10 cellular contexts compared by ENCODE assay signal in genomic region chr2:43402002-43402401, GRCh38.
A peak's percentile ranks its signal among the peaks of the same experiment; 100 is the strongest.
DNase-seq lines count a peak whose midpoint lies in the region; ATAC-seq and TF ChIP-seq lines count a peak whose summit lies in the region.
"Had no signal": no experiment of that assay in that cellular context is flagged by ENCODE, and none has a peak within 500 bp of the region (broad histone marks: within the 10 kb centered on the region; RNA-seq: fewer than 3 reads in every experiment).

No MANE protein-coding gene starts in this region.

- no peak overlapping the region for H3K4me3 Mint-ChIP-seq in activated naive CD8-positive, alpha-beta T cell treated with anti-CD3 and anti-CD28 coated beads, Interleukin-2, amount 50 U/mL, for 24 hours

- H3K4me1 Mint-ChIP-seq in activated naive CD8-positive, alpha-beta T cell treated with anti-CD3 and anti-CD28 coated beads, Interleukin-2, amount 50 U/mL, for 24 hours = peaks cover 16% of the 10 kb centered on the region

- no peak for TF ChIP-seq CTCF in GM13977 (IDR thresholded peaks at IDR 0.05; ENCODE audit: extremely low read depth, insufficient read depth, missing control alignments)
- no peak for TF ChIP-seq CTCF in omental fat pad (IDR thresholded peaks at IDR 0.05)

- DNase-seq in GM13977 (ENCODE audit: low spot score) = peak; percentile 51
- peak; percentile 33 for DNase-seq in activated naive CD8-positive, alpha-beta T cell treated with anti-CD3 and anti-CD28 coated beads, Interleukin-2, amount 50 U/mL, for 24 hours
- no peak for DNase-seq in NCI-H1930 (lab: John Stamatoyannopoulos, UW)
- DNase-seq in SKM-1 (lab: John Stamatoyannopoulos, UW; ENCODE audit: unreplicated experiment) = no peak
- no peak for DNase-seq in omental fat pad (ENCODE audit: low spot score)
- no peak for DNase-seq in NCI-H187 treated with DMSO at 0.1 percent for 48 hours (lab: John Stamatoyannopoulos, UW)
- DNase-seq: foreskin keratinocyte, NCI-H1105 treated with DMSO at 0.1 percent for 48 hours had no signal

- H3K9me3 Mint-ChIP-seq in activated naive CD8-positive, alpha-beta T cell treated with anti-CD3 and anti-CD28 coated beads, Interleukin-2, amount 50 U/mL, for 24 hours = no peaks in the 10 kb centered on the region

- in situ Hi-C loops in GM13977 (cut with MboI; ENCODE audit: low pct_unique_long_range_greater_than_20kb, low sequenced_read_pairs, unreplicated experiment) = no loop called here

- H3K27ac Mint-ChIP-seq in activated naive CD8-positive, alpha-beta T cell treated with anti-CD3 and anti-CD28 coated beads, Interleukin-2, amount 50 U/mL, for 24 hours = peak overlapping the region; percentile 31

- ATAC-seq in GM19395 (IDR thresholded peaks at IDR 0.05; ENCODE audit: unreplicated experiment) = peak; percentile 88
- ATAC-seq in HG03095 (IDR thresholded peaks at IDR 0.05; ENCODE audit: unreplicated experiment) = peak; percentile 85
- ATAC-seq in activated naive CD8-positive, alpha-beta T cell treated with anti-CD3 and anti-CD28 coated beads, Interleukin-2, amount 50 U/mL, for 24 hours = peak; percentile 94
- no peak for ATAC-seq in omental fat pad (ENCODE audit: low FRiP score)

- peaks cover 21% of the 10 kb centered on the region for H3K36me3 Mint-ChIP-seq in activated naive CD8-positive, alpha-beta T cell treated with anti-CD3 and anti-CD28 coated beads, Interleukin-2, amount 50 U/mL, for 24 hours (ENCODE audit: low read depth)

- H3K27me3 Mint-ChIP-seq in activated naive CD8-positive, alpha-beta T cell treated with anti-CD3 and anti-CD28 coated beads, Interleukin-2, amount 50 U/mL, for 24 hours = no peaks in the 10 kb centered on the region

Comparison
In these comparisons a context has a peak if more than half of its experiments do, and no peak if none do; other contexts are left out.
1. DNase-seq: peak in GM13977 (single experiment) and activated naive CD8-positive, alpha-beta T cell treated with anti-CD3 and anti-CD28 coated beads, Interleukin-2, amount 50 U/mL, for 24 hours (single experiment); none in NCI-H1930 (0 of 2), SKM-1 (single experiment), omental fat pad (single experiment) and NCI-H187 treated with DMSO at 0.1 percent for 48 hours (single experiment).